2 cellular contexts compared by ENCODE assay signal in genomic region chr14:104845033-104845666, GRCh38.
TF ChIP-seq lines count a peak whose summit lies in the region.

No MANE protein-coding gene starts in this region.

TF ChIP-seq in GM23338, 12 proteins besides CTCF, POLR2A, EP300 and RAD21:
- TF ChIP-seq, protein P1, sequence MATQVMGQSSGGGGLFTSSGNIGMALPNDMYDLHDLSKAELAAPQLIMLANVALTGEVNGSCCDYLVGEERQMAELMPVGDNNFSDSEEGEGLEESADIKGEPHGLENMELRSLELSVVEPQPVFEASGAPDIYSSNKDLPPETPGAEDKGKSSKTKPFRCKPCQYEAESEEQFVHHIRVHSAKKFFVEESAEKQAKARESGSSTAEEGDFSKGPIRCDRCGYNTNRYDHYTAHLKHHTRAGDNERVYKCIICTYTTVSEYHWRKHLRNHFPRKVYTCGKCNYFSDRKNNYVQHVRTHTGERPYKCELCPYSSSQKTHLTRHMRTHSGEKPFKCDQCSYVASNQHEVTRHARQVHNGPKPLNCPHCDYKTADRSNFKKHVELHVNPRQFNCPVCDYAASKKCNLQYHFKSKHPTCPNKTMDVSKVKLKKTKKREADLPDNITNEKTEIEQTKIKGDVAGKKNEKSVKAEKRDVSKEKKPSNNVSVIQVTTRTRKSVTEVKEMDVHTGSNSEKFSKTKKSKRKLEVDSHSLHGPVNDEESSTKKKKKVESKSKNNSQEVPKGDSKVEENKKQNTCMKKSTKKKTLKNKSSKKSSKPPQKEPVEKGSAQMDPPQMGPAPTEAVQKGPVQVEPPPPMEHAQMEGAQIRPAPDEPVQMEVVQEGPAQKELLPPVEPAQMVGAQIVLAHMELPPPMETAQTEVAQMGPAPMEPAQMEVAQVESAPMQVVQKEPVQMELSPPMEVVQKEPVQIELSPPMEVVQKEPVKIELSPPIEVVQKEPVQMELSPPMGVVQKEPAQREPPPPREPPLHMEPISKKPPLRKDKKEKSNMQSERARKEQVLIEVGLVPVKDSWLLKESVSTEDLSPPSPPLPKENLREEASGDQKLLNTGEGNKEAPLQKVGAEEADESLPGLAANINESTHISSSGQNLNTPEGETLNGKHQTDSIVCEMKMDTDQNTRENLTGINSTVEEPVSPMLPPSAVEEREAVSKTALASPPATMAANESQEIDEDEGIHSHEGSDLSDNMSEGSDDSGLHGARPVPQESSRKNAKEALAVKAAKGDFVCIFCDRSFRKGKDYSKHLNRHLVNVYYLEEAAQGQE (IDR thresholded peaks at IDR 0.05; ENCODE audit: unreplicated experiment), result no peak
- no peak for TF ChIP-seq STAT1 (IDR thresholded peaks at IDR 0.05; ENCODE audit: unreplicated experiment)
- no peak for TF ChIP-seq EZH2phosphoT487 (IDR thresholded peaks at IDR 0.05; ENCODE audit: unreplicated experiment)
- no peak for TF ChIP-seq ZNF331 (CRISPR knock-in tag; IDR thresholded peaks at IDR 0.05; ENCODE audit: low read depth)
- no peak for TF ChIP-seq EZH2 (IDR thresholded peaks at IDR 0.05; ENCODE audit: low read depth, unreplicated experiment)

TF ChIP-seq in WTC11, 78 proteins besides CTCF, POLR2A, EP300 and RAD21:
- TF ChIP-seq, protein P2, sequence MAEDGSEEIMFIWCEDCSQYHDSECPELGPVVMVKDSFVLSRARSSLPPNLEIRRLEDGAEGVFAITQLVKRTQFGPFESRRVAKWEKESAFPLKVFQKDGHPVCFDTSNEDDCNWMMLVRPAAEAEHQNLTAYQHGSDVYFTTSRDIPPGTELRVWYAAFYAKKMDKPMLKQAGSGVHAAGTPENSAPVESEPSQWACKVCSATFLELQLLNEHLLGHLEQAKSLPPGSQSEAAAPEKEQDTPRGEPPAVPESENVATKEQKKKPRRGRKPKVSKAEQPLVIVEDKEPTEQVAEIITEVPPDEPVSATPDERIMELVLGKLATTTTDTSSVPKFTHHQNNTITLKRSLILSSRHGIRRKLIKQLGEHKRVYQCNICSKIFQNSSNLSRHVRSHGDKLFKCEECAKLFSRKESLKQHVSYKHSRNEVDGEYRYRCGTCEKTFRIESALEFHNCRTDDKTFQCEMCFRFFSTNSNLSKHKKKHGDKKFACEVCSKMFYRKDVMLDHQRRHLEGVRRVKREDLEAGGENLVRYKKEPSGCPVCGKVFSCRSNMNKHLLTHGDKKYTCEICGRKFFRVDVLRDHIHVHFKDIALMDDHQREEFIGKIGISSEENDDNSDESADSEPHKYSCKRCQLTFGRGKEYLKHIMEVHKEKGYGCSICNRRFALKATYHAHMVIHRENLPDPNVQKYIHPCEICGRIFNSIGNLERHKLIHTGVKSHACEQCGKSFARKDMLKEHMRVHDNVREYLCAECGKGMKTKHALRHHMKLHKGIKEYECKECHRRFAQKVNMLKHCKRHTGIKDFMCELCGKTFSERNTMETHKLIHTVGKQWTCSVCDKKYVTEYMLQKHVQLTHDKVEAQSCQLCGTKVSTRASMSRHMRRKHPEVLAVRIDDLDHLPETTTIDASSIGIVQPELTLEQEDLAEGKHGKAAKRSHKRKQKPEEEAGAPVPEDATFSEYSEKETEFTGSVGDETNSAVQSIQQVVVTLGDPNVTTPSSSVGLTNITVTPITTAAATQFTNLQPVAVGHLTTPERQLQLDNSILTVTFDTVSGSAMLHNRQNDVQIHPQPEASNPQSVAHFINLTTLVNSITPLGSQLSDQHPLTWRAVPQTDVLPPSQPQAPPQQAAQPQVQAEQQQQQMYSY (CRISPR knock-in tag; IDR thresholded peaks at IDR 0.05), result no peak
- TF ChIP-seq ZBTB43 (CRISPR knock-in tag; IDR thresholded peaks at IDR 0.05) (no peak), AFF4 (CRISPR knock-in tag; IDR thresholded peaks at IDR 0.05; ENCODE audit: borderline replicate concordance) (no peak), ATF1 (CRISPR knock-in tag; IDR thresholded peaks at IDR 0.05) (no peak), MYBL2 (CRISPR knock-in tag; IDR thresholded peaks at IDR 0.05) (no peak), ZNF281 (CRISPR knock-in tag; IDR thresholded peaks at IDR 0.05) (no peak), FOXP1 (CRISPR knock-in tag; IDR thresholded peaks at IDR 0.05; ENCODE audit: borderline replicate concordance) (no peak), RELA (CRISPR knock-in tag; IDR thresholded peaks at IDR 0.05; ENCODE audit: borderline replicate concordance) (no peak), ZNF263 (CRISPR knock-in tag; IDR thresholded peaks at IDR 0.05; ENCODE audit: low read depth) (no peak), SMAD4 (CRISPR knock-in tag; IDR thresholded peaks at IDR 0.05) (no peak), TCF7 (CRISPR knock-in tag; IDR thresholded peaks at IDR 0.05; ENCODE audit: low read depth) (no peak), GRHL2 (CRISPR knock-in tag; IDR thresholded peaks at IDR 0.05; ENCODE audit: insufficient replicate concordance, severe bottlenecking) (no peak), ATF2 (CRISPR knock-in tag; IDR thresholded peaks at IDR 0.05; ENCODE audit: borderline replicate concordance, low read depth) (no peak), ZNF138 (CRISPR knock-in tag; conservative IDR thresholded peaks at IDR 0.05) (no peak), ZNF512 (CRISPR knock-in tag; IDR thresholded peaks at IDR 0.05; ENCODE audit: borderline replicate concordance) (no peak)
- TF ChIP-seq, protein P3, sequence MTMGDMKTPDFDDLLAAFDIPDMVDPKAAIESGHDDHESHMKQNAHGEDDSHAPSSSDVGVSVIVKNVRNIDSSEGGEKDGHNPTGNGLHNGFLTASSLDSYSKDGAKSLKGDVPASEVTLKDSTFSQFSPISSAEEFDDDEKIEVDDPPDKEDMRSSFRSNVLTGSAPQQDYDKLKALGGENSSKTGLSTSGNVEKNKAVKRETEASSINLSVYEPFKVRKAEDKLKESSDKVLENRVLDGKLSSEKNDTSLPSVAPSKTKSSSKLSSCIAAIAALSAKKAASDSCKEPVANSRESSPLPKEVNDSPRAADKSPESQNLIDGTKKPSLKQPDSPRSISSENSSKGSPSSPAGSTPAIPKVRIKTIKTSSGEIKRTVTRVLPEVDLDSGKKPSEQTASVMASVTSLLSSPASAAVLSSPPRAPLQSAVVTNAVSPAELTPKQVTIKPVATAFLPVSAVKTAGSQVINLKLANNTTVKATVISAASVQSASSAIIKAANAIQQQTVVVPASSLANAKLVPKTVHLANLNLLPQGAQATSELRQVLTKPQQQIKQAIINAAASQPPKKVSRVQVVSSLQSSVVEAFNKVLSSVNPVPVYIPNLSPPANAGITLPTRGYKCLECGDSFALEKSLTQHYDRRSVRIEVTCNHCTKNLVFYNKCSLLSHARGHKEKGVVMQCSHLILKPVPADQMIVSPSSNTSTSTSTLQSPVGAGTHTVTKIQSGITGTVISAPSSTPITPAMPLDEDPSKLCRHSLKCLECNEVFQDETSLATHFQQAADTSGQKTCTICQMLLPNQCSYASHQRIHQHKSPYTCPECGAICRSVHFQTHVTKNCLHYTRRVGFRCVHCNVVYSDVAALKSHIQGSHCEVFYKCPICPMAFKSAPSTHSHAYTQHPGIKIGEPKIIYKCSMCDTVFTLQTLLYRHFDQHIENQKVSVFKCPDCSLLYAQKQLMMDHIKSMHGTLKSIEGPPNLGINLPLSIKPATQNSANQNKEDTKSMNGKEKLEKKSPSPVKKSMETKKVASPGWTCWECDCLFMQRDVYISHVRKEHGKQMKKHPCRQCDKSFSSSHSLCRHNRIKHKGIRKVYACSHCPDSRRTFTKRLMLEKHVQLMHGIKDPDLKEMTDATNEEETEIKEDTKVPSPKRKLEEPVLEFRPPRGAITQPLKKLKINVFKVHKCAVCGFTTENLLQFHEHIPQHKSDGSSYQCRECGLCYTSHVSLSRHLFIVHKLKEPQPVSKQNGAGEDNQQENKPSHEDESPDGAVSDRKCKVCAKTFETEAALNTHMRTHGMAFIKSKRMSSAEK (CRISPR knock-in tag; IDR thresholded peaks at IDR 0.05; ENCODE audit: borderline replicate concordance), result no peak
TF ChIP-seq in WTC11: peak in this region for 0.
